Comparison of ENCODE assay signal across 6 cellular contexts in genomic region chr11:119033421-119033820, GRCh38. TPM values are rescaled to one million over a fixed set of nuclear protein-coding genes. Genes with fewer than 3 reads are reported as not detected.
DNase-seq lines count a peak whose midpoint lies in the region; ATAC-seq and TF ChIP-seq lines count a peak whose summit lies in the region.
"Not testable (repeated sequence)": the region's sequence is repeated elsewhere in the genome, so short reads cannot be mapped to it uniquely, and the experiment has no call there.

No MANE protein-coding gene starts in this region.

- H3K79me1 ChIP-seq in trophoblast cell (ENCODE audit: low read length): not testable (repeated sequence)

- H3K9me2 ChIP-seq in HCT116 (ENCODE audit: insufficient read depth): not testable (repeated sequence)

- intact Hi-C loops in HCT116 (cut with micrococcal nuclease): not testable (repeated sequence)

- H2BK5ac ChIP-seq in trophoblast cell (ENCODE audit: low read depth, low read length, poor library complexity): not testable (repeated sequence)

- H3K4me2 ChIP-seq in BLaER1: peak overlapping the region; percentile 42
- H3K4me2 ChIP-seq in HCT116 (ENCODE audit: low read length): peak overlapping the region; percentile 18
- not testable (repeated sequence) for H3K4me2 ChIP-seq in trophoblast cell (ENCODE audit: low read length)

- H3K9me3 ChIP-seq in BLaER1; HCT116 (ENCODE audit: control insufficient read depth in 1 of 2, insufficient read depth in 1 of 2, low read depth in 1 of 2, low read length in 2 of 2); trophoblast cell (ENCODE audit: insufficient read depth, low read depth, low read length): not testable (repeated sequence)

- H3K27me3 ChIP-seq in BLaER1; HCT116 (ENCODE audit: insufficient read depth, low read length); trophoblast cell (ENCODE audit: insufficient read depth, low read length): not testable (repeated sequence)

- BruUV-seq in HCT116 (replicated peaks; lab: Mats Ljungman, UMichigan): not testable (repeated sequence)

- not testable (repeated sequence) for H3K9me3 Mint-ChIP-seq in chondrocyte (ENCODE audit: low read depth)

- H3K27me3 Mint-ChIP-seq in chondrocyte (ENCODE audit: low read depth): not testable (repeated sequence)

- H4K12ac ChIP-seq in trophoblast cell (ENCODE audit: low read depth, low read length): not testable (repeated sequence)

- not testable (repeated sequence) for H3K27ac Mint-ChIP-seq in chondrocyte (ENCODE audit: unreplicated experiment)

- TF ChIP-seq RAD21 in HCT116 (IDR thresholded peaks at IDR 0.05; ENCODE audit: low read depth): not testable (repeated sequence)

- not testable (repeated sequence) for H2BK12ac ChIP-seq in trophoblast cell (ENCODE audit: low read length)

- WGBS in trophoblast cell (ENCODE audit: extremely low coverage, insufficient coverage, insufficient read length): no CpG with 5 or more reads among the region's 10 CpGs

- not testable (repeated sequence) for H2BK120ac ChIP-seq in trophoblast cell (ENCODE audit: insufficient read depth, low read length, poor library complexity)

- POLR2A ChIA-PET in HCT116 (lab: Charles Lee): interaction anchor here (0.6 to 1.6 kb wide), 5 partner anchors 9 to 409 kb away, joined by 3 to 5 read pairs (median 3); partner anchors contain the start of genes HINFP, RPS25 and TRAPPC4

- not testable (repeated sequence) for TF ChIP-seq CTCF in HCT116 (IDR thresholded peaks at IDR 0.05 in 2 of 3, conservative IDR thresholded peaks at IDR 0.05 in 1 of 3; ENCODE audit: borderline replicate concordance in 1 of 3, insufficient read depth in 1 of 3, low read depth in 2 of 3, low read length in 2 of 3); chondrocyte (IDR thresholded peaks at IDR 0.05)

- DNase-seq in HCT116 (ENCODE audit: low read depth, low spot score): not testable (repeated sequence)
- DNase-seq in NCI-H226 (peak; percentile 44), astrocyte of the hippocampus (ENCODE audit: low read depth, low spot score) (peak; percentile 33), chondrocyte (ENCODE audit: low spot score) (peak; percentile 5), trophoblast cell (peak; percentile 63 to 72)

- not testable (repeated sequence) for H3K27ac ChIP-seq in BLaER1; HCT116 (ENCODE audit: low read depth, low read length); trophoblast cell (ENCODE audit: low read depth, low read length)

- H4K91ac ChIP-seq in trophoblast cell (ENCODE audit: low read depth, low read length): not testable (repeated sequence)

- H3K79me2 ChIP-seq in HCT116 (ENCODE audit: insufficient read depth, low read length) (peaks cover 22% of the 10 kb centered on the region), trophoblast cell (ENCODE audit: control insufficient read depth, insufficient read depth, low read length, poor library complexity) (peaks cover 10% of the 10 kb centered on the region)

- not testable (repeated sequence) for H4K20me1 ChIP-seq in BLaER1; HCT116 (ENCODE audit: insufficient read depth)

- not testable (repeated sequence) for H3K4ac ChIP-seq in trophoblast cell (ENCODE audit: low read depth, low read length)

- RAD21 ChIA-PET in HCT116 (lab: Charles Lee; ENCODE audit: low non-redundant PET in 1 of 2, low total read pairs in 2 of 2, uncharacterized antibody in 2 of 2, unreplicated experiment in 2 of 2): not testable (repeated sequence)

- not testable (repeated sequence) for H3K23ac ChIP-seq in trophoblast cell (ENCODE audit: low read length)

- H3K4me1 Mint-ChIP-seq in chondrocyte (ENCODE audit: low read depth): peaks cover 14% of the 10 kb centered on the region

- H4K8ac ChIP-seq in trophoblast cell (ENCODE audit: low read depth, low read length): not testable (repeated sequence)

- not testable (repeated sequence) for H3K36me3 Mint-ChIP-seq in chondrocyte (ENCODE audit: low read depth)

- not testable (repeated sequence) for H3K18ac ChIP-seq in trophoblast cell (ENCODE audit: low read length)

- H3K14ac ChIP-seq in trophoblast cell (ENCODE audit: low read length): not testable (repeated sequence)

- not testable (repeated sequence) for H2AFZ ChIP-seq in HCT116 (ENCODE audit: low read depth, low read length, poor library complexity, severe bottlenecking); trophoblast cell (ENCODE audit: insufficient read depth, low read length, poor library complexity)

- ATAC-seq in HCT116: not testable (repeated sequence)

- H3K4me3 ChIP-seq in BLaER1; HCT116 (replicated peaks in 1 of 2; ENCODE audit: low read depth in 1 of 2, low read length in 2 of 2); trophoblast cell (ENCODE audit: low read depth, low read length): not testable (repeated sequence)

- CTCF ChIA-PET in HCT116 (lab: Charles Lee): interaction anchor here (0.6 to 0.7 kb wide), 4 partner anchors 10 to 197 kb away, joined by 3 to 5 read pairs (median 4); no protein-coding TSS in a partner anchor

- not testable (repeated sequence) for H3K9ac ChIP-seq in BLaER1; HCT116 (ENCODE audit: low read length); trophoblast cell (ENCODE audit: low read length)

- not testable (repeated sequence) for H3K4me3 Mint-ChIP-seq in chondrocyte (ENCODE audit: unreplicated experiment)

- H3K4me1 ChIP-seq in BLaER1 (peaks cover 30% of the 10 kb centered on the region), HCT116 (ENCODE audit: control insufficient read depth in 1 of 2, insufficient read depth in 2 of 2, low read length in 2 of 2) (peaks cover 5 to 38% of the 10 kb centered on the region in 2 experiments; a peak in 3 of 4 replicates), trophoblast cell (ENCODE audit: control insufficient read depth in 1 of 2, insufficient read depth in 2 of 2, low read length in 2 of 2) (peaks cover 14 to 16% of the 10 kb centered on the region in 2 experiments)

- not testable (repeated sequence) for H2AK5ac ChIP-seq in trophoblast cell (ENCODE audit: low read length)

- TF ChIP-seq POLR2A in HCT116 (IDR thresholded peaks at IDR 0.05; ENCODE audit: borderline replicate concordance, extremely low read depth, insufficient read depth, insufficient read length): not testable (repeated sequence)

- not testable (repeated sequence) for H3K36me3 ChIP-seq in BLaER1; HCT116 (ENCODE audit: control insufficient read depth in 1 of 2, insufficient read depth in 2 of 2, low read length in 2 of 2); trophoblast cell (ENCODE audit: control insufficient read depth in 1 of 2, insufficient read depth in 2 of 2, low read length in 2 of 2)

RNA-seq across cellular contexts. Expression of gene SLC37A4, which starts 2.7 kb away (rescaled TPM):
- total RNA-seq in HCT116 (2021; ENCODE audit: unreplicated experiment) (49.8 TPM), chondrocyte (13.6 to 15.6 TPM (median 13.9 TPM) in 3 replicates)
- polyA plus RNA-seq in HCT116 (2012): 49.7 and 62.0 TPM in 2 replicates
- polyA plus RNA-seq in trophoblast cell (2013): 22.4 and 23.1 TPM in 2 replicates

RNA-seq across cellular contexts. Expression of gene TRAPPC4, which starts 14.9 kb away (rescaled TPM):
- total RNA-seq in HCT116 (2021; ENCODE audit: unreplicated experiment) (61.6 TPM), chondrocyte (73.0 to 78.8 TPM (median 75.0 TPM) in 3 replicates)
- 58.0 and 59.2 TPM in 2 replicates for polyA plus RNA-seq in HCT116 (2012)
- 64.3 and 64.9 TPM in 2 replicates for polyA plus RNA-seq in trophoblast cell (2013)

RNA-seq across cellular contexts. Expression of gene RPS25, which starts 15.3 kb away (rescaled TPM):
- total RNA-seq in HCT116 (2021; ENCODE audit: unreplicated experiment): 1,404 TPM
- 647 and 867 TPM in 2 replicates for polyA plus RNA-seq in HCT116 (2012)
- total RNA-seq in chondrocyte: 600 to 777 TPM (median 609 TPM) in 3 replicates
- polyA plus RNA-seq in trophoblast cell (2013): 1,849 and 1,855 TPM in 2 replicates

RNA-seq across cellular contexts. Expression of gene HYOU1, which starts 23.6 kb away (rescaled TPM):
- total RNA-seq in HCT116 (2021; ENCODE audit: unreplicated experiment) (181 TPM), chondrocyte (213 to 227 TPM (median 214 TPM) in 3 replicates)
- polyA plus RNA-seq in HCT116 (2012): 163 and 236 TPM in 2 replicates
- polyA plus RNA-seq in trophoblast cell (2013): 230 and 246 TPM in 2 replicates

RNA-seq across cellular contexts. Expression of gene VPS11, which starts 34.2 kb away (rescaled TPM):
- 20.4 TPM for total RNA-seq in HCT116 (2021; ENCODE audit: unreplicated experiment)
- 24.5 and 26.4 TPM in 2 replicates for polyA plus RNA-seq in HCT116 (2012)
- 28.0 to 30.3 TPM (median 30.1 TPM) in 3 replicates for total RNA-seq in chondrocyte
- polyA plus RNA-seq in trophoblast cell (2013): 28.3 and 31.4 TPM in 2 replicates
